In genomic region chr20:4154958-4155411, GRCh38 we compare ENCODE assay signal across 12 cellular contexts. TPM values are rescaled to one million over a fixed set of nuclear protein-coding genes. Genes with fewer than 3 reads are reported as not detected.
DNase-seq lines count a peak whose midpoint lies in the region; ATAC-seq and TF ChIP-seq lines count a peak whose summit lies in the region.
"Had no signal": no experiment of that assay in that cellular context is flagged by ENCODE, and none has a peak within 500 bp of the region (broad histone marks: within the 10 kb centered on the region; RNA-seq: fewer than 3 reads in every experiment).

No MANE protein-coding gene starts in this region.

- no peak overlapping the region for H3K27ac Mint-ChIP-seq in activated CD4-positive, alpha-beta memory T cell treated with anti-CD3 and anti-CD28 coated beads for 36 hours
- H3K27ac Mint-ChIP-seq: stimulated activated effector memory CD8-positive, alpha-beta T cell treated with anti-CD3 and anti-CD28 coated beads, Interleukin-12 subunit alpha, Interleukin-12 subunit beta, amount 100 ng/mL, for 72 hours had no signal

- H3K9me3 ChIP-seq in left ventricle myocardium inferior (replicated peaks) (no peaks in the 10 kb centered on the region), vagina (no peaks in the 10 kb centered on the region)
- H3K9me3 ChIP-seq: pancreas had no signal

- peaks cover 28% of the 10 kb centered on the region for H3K27me3 Mint-ChIP-seq in activated CD4-positive, alpha-beta memory T cell treated with anti-CD3 and anti-CD28 coated beads for 36 hours

- no peak overlapping the region for H3K4me3 ChIP-seq in left ventricle myocardium inferior
- no peak overlapping the region for H3K4me3 ChIP-seq in vagina
- H3K4me3 ChIP-seq: pancreas had no signal

- DNase-seq in Right ventricle myocardium superior (peak; percentile 62), left ventricle myocardium inferior (no peak), medulla oblongata (ENCODE audit: extremely low spot score) (peak; percentile 40), vagina (ENCODE audit: extremely low spot score in 2 of 2) (no peak), GOT3 (lab: John Stamatoyannopoulos, UW) (no peak)
- peak; percentile 25 for DNase-seq in activated CD4-positive, alpha-beta memory T cell treated with anti-CD3 and anti-CD28 coated beads for 36 hours
- DNase-seq: NCI-H226, T1000 had no signal

- H3K27me3 ChIP-seq in left ventricle myocardium inferior (ENCODE audit: low read depth) (no peaks in the 10 kb centered on the region), vagina (no peaks in the 10 kb centered on the region)
- H3K27me3 ChIP-seq: pancreas had no signal

- POLR2A ChIA-PET in activated CD4-positive, alpha-beta memory T cell treated with anti-CD3 and anti-CD28 coated beads for 36 hours (lab: Charles Lee), result no interaction called here

- peak; percentile 50 for ATAC-seq in Right ventricle myocardium superior (ENCODE audit: poor library complexity)
- no peak for ATAC-seq in GM19397 (IDR thresholded peaks at IDR 0.05; ENCODE audit: unreplicated experiment)
- ATAC-seq in GM18868 (IDR thresholded peaks at IDR 0.05; ENCODE audit: unreplicated experiment), result no peak
- ATAC-seq: stimulated activated effector memory CD8-positive, alpha-beta T cell treated with anti-CD3 and anti-CD28 coated beads, Interleukin-12 subunit alpha, Interleukin-12 subunit beta, amount 100 ng/mL, for 72 hours had no signal

- no peak overlapping the region for H3K4me3 Mint-ChIP-seq in activated CD4-positive, alpha-beta memory T cell treated with anti-CD3 and anti-CD28 coated beads for 36 hours
- H3K4me3 Mint-ChIP-seq: stimulated activated effector memory CD8-positive, alpha-beta T cell treated with anti-CD3 and anti-CD28 coated beads, Interleukin-12 subunit alpha, Interleukin-12 subunit beta, amount 100 ng/mL, for 72 hours had no signal

- intact Hi-C loops in Right ventricle myocardium superior (cut with DNase I), result no loop called here
- intact Hi-C loops in left ventricle myocardium inferior (cut with micrococcal nuclease), result no loop called here
- intact Hi-C loops in activated CD4-positive, alpha-beta memory T cell treated with anti-CD3 and anti-CD28 coated beads for 36 hours (cut with micrococcal nuclease), result no loop called here
- intact Hi-C loops in vagina (cut with DNase I), result no loop called here

- H3K36me3 ChIP-seq in left ventricle myocardium inferior (no peaks in the 10 kb centered on the region), vagina (no peaks in the 10 kb centered on the region)
- H3K36me3 ChIP-seq: pancreas had no signal

- peaks cover 13% of the 10 kb centered on the region for H3K4me1 Mint-ChIP-seq in activated CD4-positive, alpha-beta memory T cell treated with anti-CD3 and anti-CD28 coated beads for 36 hours (ENCODE audit: low read depth)

- no peaks in the 10 kb centered on the region for H3K36me3 Mint-ChIP-seq in activated CD4-positive, alpha-beta memory T cell treated with anti-CD3 and anti-CD28 coated beads for 36 hours

- TF ChIP-seq CTCF in left ventricle myocardium inferior (IDR thresholded peaks at IDR 0.05; ENCODE audit: borderline replicate concordance), result no peak
- TF ChIP-seq CTCF in vagina (IDR thresholded peaks at IDR 0.05), result no peak

- CTCF ChIA-PET in activated CD4-positive, alpha-beta memory T cell treated with anti-CD3 and anti-CD28 coated beads for 36 hours (lab: Charles Lee), result interaction anchor here (0.9 to 1.4 kb wide), 2 partner anchors 44 to 47 kb away, joined by 3 to 4 read pairs; no protein-coding TSS in a partner anchor

- H3K4me1 ChIP-seq in left ventricle myocardium inferior (peaks cover 27% of the 10 kb centered on the region), vagina (peaks cover 31% of the 10 kb centered on the region)

- no peak overlapping the region for H3K27ac ChIP-seq in left ventricle myocardium inferior (replicated peaks)
- peak overlapping the region; percentile 6 for H3K27ac ChIP-seq in vagina
- H3K27ac ChIP-seq: pancreas had no signal

- TF ChIP-seq POLR2A in vagina (IDR thresholded peaks at IDR 0.05), result no peak

- no peaks in the 10 kb centered on the region for H3K9me3 Mint-ChIP-seq in activated CD4-positive, alpha-beta memory T cell treated with anti-CD3 and anti-CD28 coated beads for 36 hours
- H3K9me3 Mint-ChIP-seq: stimulated activated effector memory CD8-positive, alpha-beta T cell treated with anti-CD3 and anti-CD28 coated beads, Interleukin-12 subunit alpha, Interleukin-12 subunit beta, amount 100 ng/mL, for 72 hours had no signal

RNA-seq across cellular contexts. Expression of gene SMOX, which starts 6.4 kb away (rescaled TPM):
- total RNA-seq in Right ventricle myocardium superior (3.3 TPM), left ventricle myocardium inferior (2.5 TPM), vagina (8.6 TPM)
- total RNA-seq in activated CD4-positive, alpha-beta memory T cell treated with anti-CD3 and anti-CD28 coated beads for 36 hours, result 10 to 100 TPM in 1 of 2 experiments, 1 to 10 TPM in 1; 7.9 to 11.6 TPM

Comparison
In these comparisons a context has a peak if more than half of its experiments do, and no peak if none do; other contexts are left out.
1. DNase-seq: peak in Right ventricle myocardium superior (single experiment), activated CD4-positive, alpha-beta memory T cell treated with anti-CD3 and anti-CD28 coated beads for 36 hours (single experiment) and medulla oblongata (single experiment); none in left ventricle myocardium inferior (single experiment), vagina (0 of 2) and GOT3 (single experiment).